In genomic region chr7:121501566-121501965, GRCh38 we compare ENCODE assay signal across 26 cellular contexts.
"Had no signal": no experiment of that assay in that cellular context is flagged by ENCODE, and none has a peak within 500 bp of the region (broad histone marks: within the 10 kb centered on the region; RNA-seq: fewer than 3 reads in every experiment).

No MANE protein-coding gene starts in this region.

- ATAC-seq: heart right ventricle; natural killer cell; psoas muscle; right lobe of liver; stimulated activated naive B cell treated with anti-CD40 and anti-IgM and Interleukin-4, amounts not matched to agents 10 μg/mL and 1 μg/mL and 100 μg/mL, for 72 hours; stimulated activated naive CD8-positive, alpha-beta T cell treated with anti-CD3 and anti-CD28 coated beads, Interleukin-15, amount 100 ng/mL, for 72 hours had no signal

- DNase-seq: heart right ventricle; hippocampal formation; left ventricle myocardium inferior; mesendoderm; naive B cell; natural killer cell; nephron progenitor cell; occipital lobe; psoas muscle; right lobe of liver; stimulated activated CD4-positive, alpha-beta T cell treated with anti-CD3 and anti-CD28 coated beads, Interleukin-12 subunit alpha, Interleukin-12 subunit beta, amount 100 ng/mL, for 4 hours; stimulated activated CD4-positive, alpha-beta T cell treated with anti-CD3 and anti-CD28 coated beads, Interleukin-15, amount 100 ng/mL, for 24 hours; stimulated activated CD4-positive, alpha-beta T cell treated with anti-CD3 and anti-CD28 coated beads, Interleukin-2, amount 100 ng/mL, for 24 hours; stimulated activated CD4-positive, alpha-beta T cell treated with anti-CD3 and anti-CD28 coated beads, Interleukin-4, amount 100 ng/mL, for 1 hour; stimulated activated naive B cell treated with anti-CD40 and anti-IgM and Interleukin-4, amounts not matched to agents 10 μg/mL and 1 μg/mL and 100 μg/mL, for 72 hours; stimulated activated naive CD8-positive, alpha-beta T cell treated with anti-CD3 and anti-CD28 coated beads, Interleukin-15, amount 100 ng/mL, for 72 hours; substantia nigra; uterus had no signal

- H3K4me1 ChIP-seq: left ventricle myocardium inferior, parathyroid adenoma, psoas muscle, right atrium auricular region, right lobe of liver, tibial nerve, uterus had no signal

- H3K9me3 ChIP-seq: neutrophil, psoas muscle had no signal

- H3K79me2 ChIP-seq: parathyroid adenoma had no signal

- H3K27ac Mint-ChIP-seq: mesothelial cell of epicardium; naive B cell; natural killer cell; nephron progenitor cell; neural progenitor cell; stimulated activated naive B cell treated with anti-CD40 and anti-IgM and Interleukin-4, amounts not matched to agents 10 μg/mL and 1 μg/mL and 100 μg/mL, for 72 hours; stimulated activated naive CD8-positive, alpha-beta T cell treated with anti-CD3 and anti-CD28 coated beads, Interleukin-15, amount 100 ng/mL, for 72 hours had no signal

- H3K4me1 Mint-ChIP-seq: naive B cell, natural killer cell, neural progenitor cell had no signal

- H3K27ac ChIP-seq: heart right ventricle, left ventricle myocardium inferior, neural progenitor cell, neutrophil, parathyroid adenoma, psoas muscle, right atrium auricular region, right lobe of liver, tibial nerve, uterus had no signal

- H3K4me3 ChIP-seq: heart right ventricle, left ventricle myocardium inferior, lung, neural progenitor cell, psoas muscle, right atrium auricular region, right lobe of liver, tibial nerve, uterus had no signal

- H3K27me3 ChIP-seq: heart right ventricle, neural progenitor cell, neutrophil, right atrium auricular region, right lobe of liver, tibial nerve, uterus had no signal

- H3K4me2 ChIP-seq: neural progenitor cell had no signal

- H3K27me3 Mint-ChIP-seq: stimulated activated naive B cell treated with anti-CD40 and anti-IgM and Interleukin-4, amounts not matched to agents 10 μg/mL and 1 μg/mL and 100 μg/mL, for 72 hours; type B pancreatic cell had no signal

- H3K4me3 Mint-ChIP-seq: mesothelial cell of epicardium; naive B cell; natural killer cell; nephron progenitor cell; neural progenitor cell; stimulated activated naive B cell treated with anti-CD40 and anti-IgM and Interleukin-4, amounts not matched to agents 10 μg/mL and 1 μg/mL and 100 μg/mL, for 72 hours; stimulated activated naive CD8-positive, alpha-beta T cell treated with anti-CD3 and anti-CD28 coated beads, Interleukin-15, amount 100 ng/mL, for 72 hours; type B pancreatic cell had no signal

- H2AFZ ChIP-seq: neural progenitor cell, parathyroid adenoma had no signal

- H3K36me3 ChIP-seq: heart right ventricle, left ventricle myocardium inferior, neural progenitor cell, neutrophil, right atrium auricular region, right lobe of liver, tibial nerve, uterus had no signal

- H3K36me3 Mint-ChIP-seq: neural progenitor cell had no signal
